23 cellular contexts compared by ENCODE assay signal in genomic region chr10:123297175-123297574, GRCh38.
"Had no signal": no experiment of that assay in that cellular context is flagged by ENCODE, and none has a peak within 500 bp of the region (broad histone marks: within the 10 kb centered on the region; RNA-seq: fewer than 3 reads in every experiment).

No MANE protein-coding gene starts in this region.

- H3K4me3 ChIP-seq: left lung, prostate gland, right atrium auricular region, sigmoid colon, testis, tibial artery had no signal

- ATAC-seq: effector memory CD8-positive, alpha-beta T cell; left lung; naive thymus-derived CD8-positive, alpha-beta T cell; stimulated activated effector memory CD8-positive, alpha-beta T cell treated with anti-CD3 and anti-CD28 coated beads, Interleukin-12 subunit alpha, Interleukin-12 subunit beta, amount 100 ng/mL, for 72 hours; stimulated activated naive CD8-positive, alpha-beta T cell treated with anti-CD3 and anti-CD28 coated beads, Interleukin-15, Interleukin-2, amounts not matched to agents 100 U/mL and 50 U/mL, for 24 hours had no signal

- H3K9me3 ChIP-seq: left lung, prostate gland, right atrium auricular region, sigmoid colon, testis, tibial artery had no signal

- H3K27ac ChIP-seq: left lung, prostate gland, right atrium auricular region, sigmoid colon, testis, tibial artery had no signal

- H3K4me1 ChIP-seq: left lung, prostate gland, right atrium auricular region, sigmoid colon, testis, tibial artery had no signal

- H3K36me3 ChIP-seq: left lung, prostate gland, right atrium auricular region, sigmoid colon, tibial artery had no signal

- H3K27me3 ChIP-seq: left lung, right atrium auricular region, sigmoid colon, testis, tibial artery had no signal

- DNase-seq: cortex of kidney; effector memory CD8-positive, alpha-beta T cell; hypothalamus; immature natural killer cell; left lung; mesenchymal stem cell; midbrain; naive thymus-derived CD8-positive, alpha-beta T cell; nephron progenitor cell; nucleus accumbens; sigmoid colon; stimulated activated CD4-positive, alpha-beta T cell treated with anti-CD3 and anti-CD28 coated beads, Interleukin-2, amount 100 ng/mL, for 24 hours; stimulated activated CD4-positive, alpha-beta T cell treated with anti-CD3 and anti-CD28 coated beads, Interleukin-4, amount 100 ng/mL, for 24 hours; stimulated activated naive CD8-positive, alpha-beta T cell treated with anti-CD3 and anti-CD28 coated beads, Interleukin-15, Interleukin-2, amounts not matched to agents 100 U/mL and 50 U/mL, for 24 hours; substantia nigra; testis; tibial artery had no signal

- FAIRE-seq: frontal cortex, keratinocyte, urothelium cell line had no signal
